ENCODE assay signal across 19 cellular contexts in the genomic region with DNA sequence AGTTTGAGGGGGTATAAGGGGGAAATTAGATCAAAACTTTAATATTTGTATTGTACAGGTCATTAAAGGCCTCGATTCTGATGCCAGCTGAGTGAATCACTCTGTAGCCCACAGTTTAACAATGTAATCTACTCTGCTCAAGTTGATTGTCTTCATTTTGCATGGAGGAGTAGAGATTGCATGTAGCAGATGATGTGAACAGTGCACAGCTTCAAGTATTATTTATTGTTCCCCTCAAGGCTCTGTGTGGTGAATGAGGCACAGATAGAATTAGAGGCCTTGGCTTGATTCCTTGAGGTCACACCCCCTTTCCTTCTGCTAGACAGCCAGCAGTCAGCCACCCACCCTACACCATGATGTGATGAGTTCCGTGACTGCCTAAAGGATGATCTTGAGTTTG. TPM values are rescaled to one million over a fixed set of nuclear protein-coding genes. Genes with fewer than 3 reads are reported as not detected.
"Had no signal": no experiment of that assay in that cellular context is flagged by ENCODE, and none has a peak within 500 bp of the region (broad histone marks: within the 10 kb centered on the region; RNA-seq: fewer than 3 reads in every experiment).

No MANE protein-coding gene starts in this region.

- H3K27me3 ChIP-seq: colonic mucosa, sigmoid colon, tibial nerve, vagina had no signal

- H3K4me1 ChIP-seq: colonic mucosa had no signal

- H3K27ac ChIP-seq: colonic mucosa, sigmoid colon, vagina had no signal

- H3K4me3 ChIP-seq: colonic mucosa, mucosa of descending colon, sigmoid colon, tibial nerve, vagina had no signal

- ATAC-seq: activated CD8-positive, alpha-beta memory T cell treated with anti-CD3 and anti-CD28 coated beads, Interleukin-2, amount 10 ng/mL, durations not matched to agents 7 days and 5 days; mucosa of descending colon; naive thymus-derived CD4-positive, alpha-beta T cell had no signal

- H3K36me3 ChIP-seq: colonic mucosa, sigmoid colon, tibial nerve, vagina had no signal

- H3K9me3 ChIP-seq: colonic mucosa, mucosa of descending colon, sigmoid colon, tibial nerve, vagina had no signal

- DNase-seq: activated CD4-positive, alpha-beta T cell treated with anti-CD3 and anti-CD28 coated beads for 1 hour; activated CD4-positive, alpha-beta T cell treated with anti-CD3 and anti-CD28 coated beads, Interleukin-2, amount 50 U/mL, for 48 hours; activated CD8-positive, alpha-beta memory T cell treated with anti-CD3 and anti-CD28 coated beads, Interleukin-2, amount 10 ng/mL, durations not matched to agents 7 days and 5 days; activated naive CD4-positive, alpha-beta T cell treated with anti-CD3 and anti-CD28 coated beads for 36 hours; anterior cingulate cortex; central memory CD4-positive, alpha-beta T cell; colonic mucosa; erythroblast; mucosa of descending colon; naive thymus-derived CD4-positive, alpha-beta T cell; sigmoid colon; stimulated activated CD4-positive, alpha-beta T cell treated with anti-CD3 and anti-CD28 coated beads, Interleukin-12 subunit alpha, Interleukin-12 subunit beta, amount 100 ng/mL, for 4 hours; stimulated activated CD4-positive, alpha-beta T cell treated with anti-CD3 and anti-CD28 coated beads, Interleukin-1b, Interleukin-23, amount 100 ng/mL, for 48 hours; stimulated activated CD8-positive, alpha-beta memory T cell treated with anti-CD3 and anti-CD28 coated beads, Interleukin-4, amount 100 ng/mL, for 48 hours; stimulated activated naive CD4-positive, alpha-beta T cell treated with Interleukin-2 at 50 U/mL for 16 hours; T-helper 1 cell had no signal

RNA-seq across cellular contexts. Expression of a gene that starts 38.1 kb away (rescaled TPM):
- total RNA-seq: osteocyte had no signal
